ENCODE assay signal across 31 cellular contexts in genomic region chrX:82627568-82627967, GRCh38.
"Had no signal": no experiment of that assay in that cellular context is flagged by ENCODE, and none has a peak within 500 bp of the region (broad histone marks: within the 10 kb centered on the region; RNA-seq: fewer than 3 reads in every experiment).

No MANE protein-coding gene starts in this region.

- H3K9me3 ChIP-seq: adrenal gland, body of pancreas had no signal

- H3K4me1 Mint-ChIP-seq: activated CD4-positive, alpha-beta T cell treated with anti-CD3 and anti-CD28 coated beads for 36 hours; activated CD4-positive, alpha-beta T cell treated with anti-CD3 and anti-CD28 coated beads, Interleukin-2, amount 10 ng/mL, durations not matched to agents 24 days and 14 days; activated CD8-positive, alpha-beta memory T cell treated with anti-CD3 and anti-CD28 coated beads, Interleukin-2, amount 10 ng/mL, durations not matched to agents 7 days and 5 days; activated naive CD4-positive, alpha-beta T cell treated with anti-CD3 and anti-CD28 coated beads, Interleukin-2, amount 50 U/mL, for 24 hours; activated naive CD8-positive, alpha-beta T cell treated with anti-CD3 and anti-CD28 coated beads for 36 hours; activated naive CD8-positive, alpha-beta T cell treated with anti-CD3 and anti-CD28 coated beads, Interleukin-2, amount 50 U/mL, for 24 hours; central memory CD8-positive, alpha-beta T cell; endodermal cell had no signal

- H3K4me3 Mint-ChIP-seq: activated CD4-positive, alpha-beta memory T cell treated with anti-CD3 and anti-CD28 coated beads for 36 hours; activated CD4-positive, alpha-beta T cell treated with anti-CD3 and anti-CD28 coated beads for 36 hours; activated CD4-positive, alpha-beta T cell treated with anti-CD3 and anti-CD28 coated beads, Interleukin-2, amount 10 ng/mL, durations not matched to agents 24 days and 14 days; activated CD8-positive, alpha-beta memory T cell treated with anti-CD3 and anti-CD28 coated beads, Interleukin-2, amount 10 ng/mL, durations not matched to agents 7 days and 5 days; activated CD8-positive, alpha-beta T cell treated with anti-CD3 and anti-CD28 coated beads, Interleukin-2, amount 10 ng/mL, durations not matched to agents 7 days and 5 days; activated naive CD4-positive, alpha-beta T cell treated with anti-CD3 and anti-CD28 coated beads for 36 hours; activated naive CD4-positive, alpha-beta T cell treated with anti-CD3 and anti-CD28 coated beads, Interleukin-2, amount 50 U/mL, for 24 hours; activated naive CD8-positive, alpha-beta T cell treated with anti-CD3 and anti-CD28 coated beads for 36 hours; activated naive CD8-positive, alpha-beta T cell treated with anti-CD3 and anti-CD28 coated beads, Interleukin-2, amount 50 U/mL, for 24 hours; activated T-helper 1 cell treated with anti-CD3 and anti-CD28 coated beads, Interleukin-12 subunit alpha, Interleukin-12 subunit beta, Interleukin-2, Interleukin-4 antibody, amounts not matched to agents 30 ng/mL and 10 ng/mL and 1 ng/mL, durations not matched to agents 14 hours and 24 hours and 36 hours; central memory CD8-positive, alpha-beta T cell; dendritic cell treated with granulocyte-macrophage colony-stimulating factor and Interleukin-4, amounts not matched to agents 40 ng/mL and 50 ng/mL, for 4 days; endodermal cell had no signal

- H3K4me1 ChIP-seq: adrenal gland, body of pancreas had no signal

- H3K27me3 ChIP-seq: body of pancreas had no signal

- H3K4me3 ChIP-seq: adrenal gland, body of pancreas, coronary artery, dorsolateral prefrontal cortex had no signal

- H3K27ac ChIP-seq: adrenal gland, body of pancreas, coronary artery, dorsolateral prefrontal cortex had no signal

- H3K27me3 Mint-ChIP-seq: activated CD4-positive, alpha-beta memory T cell treated with anti-CD3 and anti-CD28 coated beads for 36 hours; activated CD4-positive, alpha-beta T cell treated with anti-CD3 and anti-CD28 coated beads for 36 hours; activated CD4-positive, alpha-beta T cell treated with anti-CD3 and anti-CD28 coated beads, Interleukin-2, amount 10 ng/mL, durations not matched to agents 24 days and 14 days; activated CD8-positive, alpha-beta memory T cell treated with anti-CD3 and anti-CD28 coated beads, Interleukin-2, amount 10 ng/mL, durations not matched to agents 7 days and 5 days; activated naive CD4-positive, alpha-beta T cell treated with anti-CD3 and anti-CD28 coated beads, Interleukin-2, amount 50 U/mL, for 24 hours; activated naive CD8-positive, alpha-beta T cell treated with anti-CD3 and anti-CD28 coated beads for 36 hours; activated naive CD8-positive, alpha-beta T cell treated with anti-CD3 and anti-CD28 coated beads, Interleukin-2, amount 50 U/mL, for 24 hours; central memory CD8-positive, alpha-beta T cell; dendritic cell treated with granulocyte-macrophage colony-stimulating factor and Interleukin-4, amounts not matched to agents 40 ng/mL and 50 ng/mL, for 4 days had no signal

- DNase-seq: activated CD4-positive, alpha-beta memory T cell treated with anti-CD3 and anti-CD28 coated beads for 36 hours; activated CD4-positive, alpha-beta T cell treated with anti-CD3 and anti-CD28 coated beads for 36 hours; activated CD4-positive, alpha-beta T cell treated with anti-CD3 and anti-CD28 coated beads, Interleukin-2, amount 10 ng/mL, durations not matched to agents 24 days and 14 days; activated CD4-positive, CD25-positive, alpha-beta regulatory T cell; activated CD4-positive, CD25-positive, alpha-beta regulatory T cell treated with anti-CD3 and anti-CD28 coated beads, Interleukin-2, amount 50 U/mL, for 72 hours; activated CD8-positive, alpha-beta memory T cell treated with anti-CD3 and anti-CD28 coated beads, Interleukin-2, amount 10 ng/mL, durations not matched to agents 7 days and 5 days; activated CD8-positive, alpha-beta memory T cell treated with anti-CD3 and anti-CD28 coated beads, Interleukin-2, amount 50 U/mL, for 4 hours; activated CD8-positive, alpha-beta T cell treated with anti-CD3 and anti-CD28 coated beads, Interleukin-2, amount 10 ng/mL, durations not matched to agents 7 days and 5 days; activated effector memory CD4-positive, alpha-beta T cell treated with anti-CD3 and anti-CD28 coated beads, Interleukin-2, amount 50 U/mL, for 16 hours; activated naive CD4-positive, alpha-beta T cell treated with anti-CD3 and anti-CD28 coated beads for 36 hours; activated naive CD8-positive, alpha-beta T cell treated with anti-CD3 and anti-CD28 coated beads for 36 hours; activated naive CD8-positive, alpha-beta T cell treated with anti-CD3 and anti-CD28 coated beads, Interleukin-2, amount 50 U/mL, for 24 hours; activated T-cell treated with anti-CD3 and anti-CD28 coated beads, Interleukin-2, amount 50 U/mL, for 1 hour; activated T-cell treated with anti-CD3 and anti-CD28 coated beads, Interleukin-2, amount 50 U/mL, for 48 hours; adrenal gland; amygdala; aorta; body of pancreas; dorsolateral prefrontal cortex; effector memory CD4-positive, alpha-beta T cell; endodermal cell; foreskin fibroblast; head of caudate nucleus; T-helper 2 cell had no signal

- ATAC-seq: activated CD4-positive, alpha-beta T cell treated with anti-CD3 and anti-CD28 coated beads for 36 hours; activated CD8-positive, alpha-beta memory T cell treated with anti-CD3 and anti-CD28 coated beads, Interleukin-2, amount 10 ng/mL, durations not matched to agents 7 days and 5 days; activated CD8-positive, alpha-beta T cell treated with anti-CD3 and anti-CD28 coated beads, Interleukin-2, amount 10 ng/mL, durations not matched to agents 7 days and 5 days; activated naive CD8-positive, alpha-beta T cell treated with anti-CD3 and anti-CD28 coated beads, Interleukin-2, amount 50 U/mL, for 24 hours; body of pancreas; esophagus mucosa had no signal

- H3K9me3 Mint-ChIP-seq: activated naive CD4-positive, alpha-beta T cell treated with anti-CD3 and anti-CD28 coated beads, Interleukin-2, amount 50 U/mL, for 24 hours; activated naive CD8-positive, alpha-beta T cell treated with anti-CD3 and anti-CD28 coated beads for 36 hours; activated naive CD8-positive, alpha-beta T cell treated with anti-CD3 and anti-CD28 coated beads, Interleukin-2, amount 50 U/mL, for 24 hours; activated T-helper 1 cell treated with anti-CD3 and anti-CD28 coated beads, Interleukin-12 subunit alpha, Interleukin-12 subunit beta, Interleukin-2, Interleukin-4 antibody, amounts not matched to agents 30 ng/mL and 10 ng/mL and 1 ng/mL, durations not matched to agents 14 hours and 24 hours and 36 hours; central memory CD8-positive, alpha-beta T cell had no signal

- H3K36me3 Mint-ChIP-seq: activated CD4-positive, alpha-beta memory T cell treated with anti-CD3 and anti-CD28 coated beads for 36 hours; activated CD8-positive, alpha-beta memory T cell treated with anti-CD3 and anti-CD28 coated beads, Interleukin-2, amount 10 ng/mL, durations not matched to agents 7 days and 5 days; activated naive CD4-positive, alpha-beta T cell treated with anti-CD3 and anti-CD28 coated beads, Interleukin-2, amount 50 U/mL, for 24 hours; activated naive CD8-positive, alpha-beta T cell treated with anti-CD3 and anti-CD28 coated beads for 36 hours had no signal

- H3K27ac Mint-ChIP-seq: activated CD4-positive, alpha-beta memory T cell treated with anti-CD3 and anti-CD28 coated beads for 36 hours; activated CD4-positive, alpha-beta T cell treated with anti-CD3 and anti-CD28 coated beads for 36 hours; activated CD4-positive, alpha-beta T cell treated with anti-CD3 and anti-CD28 coated beads, Interleukin-2, amount 10 ng/mL, durations not matched to agents 24 days and 14 days; activated CD8-positive, alpha-beta memory T cell treated with anti-CD3 and anti-CD28 coated beads, Interleukin-2, amount 10 ng/mL, durations not matched to agents 7 days and 5 days; activated CD8-positive, alpha-beta T cell treated with anti-CD3 and anti-CD28 coated beads, Interleukin-2, amount 10 ng/mL, durations not matched to agents 7 days and 5 days; activated naive CD4-positive, alpha-beta T cell treated with anti-CD3 and anti-CD28 coated beads for 36 hours; activated naive CD8-positive, alpha-beta T cell treated with anti-CD3 and anti-CD28 coated beads for 36 hours; activated naive CD8-positive, alpha-beta T cell treated with anti-CD3 and anti-CD28 coated beads, Interleukin-2, amount 50 U/mL, for 24 hours; activated T-helper 1 cell treated with anti-CD3 and anti-CD28 coated beads, Interleukin-12 subunit alpha, Interleukin-12 subunit beta, Interleukin-2, Interleukin-4 antibody, amounts not matched to agents 30 ng/mL and 10 ng/mL and 1 ng/mL, durations not matched to agents 14 hours and 24 hours and 36 hours; activated T-helper 2 cell treated with anti-CD3 and anti-CD28 coated beads, Interferon-gamma antibody, Interleukin-2, Interleukin-4, amounts not matched to agents 10 μg/mL and 5 μg/mL and 100 μg/mL, durations not matched to agents 14 hours and 24 hours and 36 hours; dendritic cell treated with granulocyte-macrophage colony-stimulating factor and Interleukin-4, amounts not matched to agents 40 ng/mL and 50 ng/mL, for 4 days; endodermal cell had no signal

- H3K36me3 ChIP-seq: adrenal gland had no signal
